In genomic region chr10:91043173-91043910, GRCh38 we compare ENCODE assay signal across 9 cellular contexts.
DNase-seq lines count a peak whose midpoint lies in the region; ATAC-seq, FAIRE-seq and TF ChIP-seq lines count a peak whose summit lies in the region.
"Had no signal": no experiment of that assay in that cellular context is flagged by ENCODE, and none has a peak within 500 bp of the region (broad histone marks: within the 10 kb centered on the region; RNA-seq: fewer than 3 reads in every experiment).

No MANE protein-coding gene starts in this region.

- no peaks in the 10 kb centered on the region for H3K27me3 ChIP-seq in small intestine (ENCODE audit: control insufficient read depth in 2 of 2, insufficient read depth in 2 of 2, low read length in 2 of 2)

- POLR2A ChIA-PET in OCI-LY7 (lab: Charles Lee), result interaction anchor here (0.7 kb wide), 1 partner anchor 126 kb away, joined by 6 read pairs; no protein-coding TSS in a partner anchor

- no peak overlapping the region for H2AFZ ChIP-seq in OCI-LY7 (ENCODE audit: low read length)

- H3K9me3 ChIP-seq in OCI-LY7 (ENCODE audit: low read length), result no peaks in the 10 kb centered on the region
- no peaks in the 10 kb centered on the region for H3K9me3 ChIP-seq in small intestine (ENCODE audit: control insufficient read depth, low read depth)

- H3K4me2 ChIP-seq in OCI-LY7 (ENCODE audit: low read length), result no peak overlapping the region

- H3K36me3 Mint-ChIP-seq in stimulated activated effector memory CD8-positive, alpha-beta T cell treated with anti-CD3 and anti-CD28 coated beads, Interleukin-12 subunit alpha, Interleukin-12 subunit beta, amount 100 ng/mL, for 72 hours, result no peaks in the 10 kb centered on the region
- H3K36me3 Mint-ChIP-seq: CD4-positive, CD25-positive, alpha-beta regulatory T cell had no signal

- BruUV-seq in OCI-LY7 (replicated peaks; lab: Mats Ljungman, UMichigan), result no TSS peak

- no peaks in the 10 kb centered on the region for H3K79me2 ChIP-seq in OCI-LY7 (ENCODE audit: insufficient read depth, low read depth, low read length)

- H3K27ac ChIP-seq in OCI-LY7 (ENCODE audit: low read depth, low read length, poor library complexity, severe bottlenecking) (no peak overlapping the region), small intestine (ENCODE audit: low read depth in 1 of 2, low read length in 1 of 2) (no peak overlapping the region)

- intact Hi-C loops in OCI-LY7 (cut with micrococcal nuclease; ENCODE audit: unreplicated experiment), result no loop called here

- H3K4me1 ChIP-seq in OCI-LY7 (ENCODE audit: insufficient read depth, low read length, poor library complexity, severe bottlenecking) (no peaks in the 10 kb centered on the region), small intestine (ENCODE audit: control insufficient read depth in 2 of 2, insufficient read depth in 1 of 2, low read depth in 1 of 2, low read length in 1 of 2) (no peaks in the 10 kb centered on the region)

- DNase-seq in NCI-H1436 (lab: John Stamatoyannopoulos, UW) (peak; percentile 1), NCI-H1436 treated with DMSO at 0.1 percent for 48 hours (lab: John Stamatoyannopoulos, UW) (no peak), OCI-LY7 (ENCODE audit: low spot score) (peak; percentile 16), fibroblast of pulmonary artery (ENCODE audit: low read depth) (peak; percentile 69), small intestine (peak; percentile 21), GM19238 (ENCODE audit: insufficient read length, low spot score) (no peak)
- no peak for DNase-seq in stimulated activated effector memory CD8-positive, alpha-beta T cell treated with anti-CD3 and anti-CD28 coated beads, Interleukin-12 subunit alpha, Interleukin-12 subunit beta, amount 100 ng/mL, for 72 hours (ENCODE audit: low spot score in 2 of 2)

- no peak for FAIRE-seq in small intestine (lab: Jason Lieb, UNC)

- H3K4me1 Mint-ChIP-seq in stimulated activated effector memory CD8-positive, alpha-beta T cell treated with anti-CD3 and anti-CD28 coated beads, Interleukin-12 subunit alpha, Interleukin-12 subunit beta, amount 100 ng/mL, for 72 hours, result no peaks in the 10 kb centered on the region
- H3K4me1 Mint-ChIP-seq: CD4-positive, CD25-positive, alpha-beta regulatory T cell had no signal

- no peak overlapping the region for H3K27ac Mint-ChIP-seq in stimulated activated effector memory CD8-positive, alpha-beta T cell treated with anti-CD3 and anti-CD28 coated beads, Interleukin-12 subunit alpha, Interleukin-12 subunit beta, amount 100 ng/mL, for 72 hours
- H3K27ac Mint-ChIP-seq: CD4-positive, CD25-positive, alpha-beta regulatory T cell had no signal

- H4K20me1 ChIP-seq in OCI-LY7 (ENCODE audit: insufficient read depth, low read length), result no peaks in the 10 kb centered on the region

- peak; percentile 58 for TF ChIP-seq CTCF in OCI-LY7 (conservative IDR thresholded peaks at IDR 0.05; ENCODE audit: low read length)
- TF ChIP-seq CTCF in fibroblast of pulmonary artery (IDR thresholded peaks at IDR 0.05; ENCODE audit: low read length, missing control alignments), result peak; percentile 66

- H3K36me3 ChIP-seq in OCI-LY7 (ENCODE audit: insufficient read depth, low read length) (no peaks in the 10 kb centered on the region), small intestine (ENCODE audit: control insufficient read depth in 2 of 2, insufficient read depth in 2 of 2, low read length in 2 of 2) (no peaks in the 10 kb centered on the region)

- no peak overlapping the region for H3K4me3 Mint-ChIP-seq in stimulated activated effector memory CD8-positive, alpha-beta T cell treated with anti-CD3 and anti-CD28 coated beads, Interleukin-12 subunit alpha, Interleukin-12 subunit beta, amount 100 ng/mL, for 72 hours
- H3K4me3 Mint-ChIP-seq: CD4-positive, CD25-positive, alpha-beta regulatory T cell had no signal

- no peak for ATAC-seq in stimulated activated effector memory CD8-positive, alpha-beta T cell treated with anti-CD3 and anti-CD28 coated beads, Interleukin-12 subunit alpha, Interleukin-12 subunit beta, amount 100 ng/mL, for 72 hours
- ATAC-seq in GM18511 (IDR thresholded peaks at IDR 0.05; ENCODE audit: unreplicated experiment), result no peak

- H3K9me2 ChIP-seq in OCI-LY7 (ENCODE audit: insufficient read depth, low read length), result no peaks in the 10 kb centered on the region

- CTCF ChIA-PET in OCI-LY7 (lab: Charles Lee; ENCODE audit: unreplicated experiment), result interaction anchor here (0.6 kb wide), 1 partner anchor 25 kb away, joined by 3 read pairs; no protein-coding TSS in a partner anchor

- no peaks in the 10 kb centered on the region for H3K9me3 Mint-ChIP-seq in stimulated activated effector memory CD8-positive, alpha-beta T cell treated with anti-CD3 and anti-CD28 coated beads, Interleukin-12 subunit alpha, Interleukin-12 subunit beta, amount 100 ng/mL, for 72 hours

- 60 to 64% (median 63%) methylated on average over 8 of the region's 8 CpGs for WGBS in small intestine, 3 donors

- no peak overlapping the region for H3K4me3 ChIP-seq in OCI-LY7 (ENCODE audit: low read depth, low read length, poor library complexity, severe bottlenecking)
- no peak overlapping the region for H3K4me3 ChIP-seq in fibroblast of pulmonary artery (replicated peaks; ENCODE audit: low read depth, low read length)
- no peak overlapping the region for H3K4me3 ChIP-seq in small intestine (ENCODE audit: low read depth in 1 of 2, low read length in 2 of 2)

Comparison
In these comparisons a context has a peak if more than half of its experiments do, and no peak if none do; other contexts are left out.
1. DNase-seq: peak in NCI-H1436 (single experiment), OCI-LY7 (single experiment), fibroblast of pulmonary artery (single experiment) and small intestine (single experiment); none in NCI-H1436 treated with DMSO at 0.1 percent for 48 hours (single experiment), GM19238 (single experiment) and stimulated activated effector memory CD8-positive, alpha-beta T cell treated with anti-CD3 and anti-CD28 coated beads, Interleukin-12 subunit alpha, Interleukin-12 subunit beta, amount 100 ng/mL, for 72 hours (0 of 2).